In the genomic region with DNA sequence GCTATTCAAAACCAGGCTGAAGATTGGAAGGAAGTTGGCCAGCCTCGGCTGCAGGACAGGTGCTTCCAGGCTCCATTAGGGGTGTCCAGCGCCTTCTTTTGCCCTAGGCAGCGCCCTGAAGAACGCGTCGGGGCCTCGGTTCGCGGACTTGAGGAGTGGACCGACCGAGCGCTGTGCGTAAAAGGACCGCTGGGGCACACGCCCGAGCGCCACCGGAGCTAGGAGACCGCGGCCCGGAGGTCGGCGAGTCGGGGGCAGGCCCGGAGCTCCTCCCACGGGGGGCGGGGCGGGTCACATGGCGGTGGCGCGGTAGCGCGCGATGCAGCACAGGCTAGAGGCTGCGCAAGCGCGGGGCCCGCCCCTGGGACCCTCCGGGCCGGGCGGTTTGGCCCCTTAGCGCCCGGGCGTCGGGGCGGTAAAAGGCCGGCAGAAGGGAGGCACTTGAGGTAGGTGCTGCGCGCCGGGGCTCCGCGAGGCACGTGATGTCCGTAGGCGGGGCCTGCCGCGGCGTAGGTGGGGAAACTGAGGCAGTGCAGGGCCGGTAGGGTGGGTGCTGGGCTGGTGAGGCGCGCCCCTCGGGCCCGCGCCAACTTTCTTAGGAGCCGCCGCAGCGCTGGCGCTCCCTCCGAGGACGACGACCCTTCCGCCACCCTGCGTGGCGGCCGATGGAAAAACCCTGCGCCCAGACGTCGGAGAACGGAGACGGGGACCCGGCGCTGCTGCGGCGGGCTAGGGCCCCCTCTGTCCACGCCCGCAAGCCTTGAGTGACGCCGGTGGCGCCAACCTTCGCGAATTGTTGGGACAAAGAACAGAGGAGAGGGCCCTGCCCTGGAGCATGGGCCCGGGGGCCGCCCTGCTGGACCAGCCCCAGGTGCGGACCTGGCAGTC, we compare ENCODE assay signal across 8 cellular contexts. TPM values are rescaled to one million over a fixed set of nuclear protein-coding genes. Genes with fewer than 3 reads are reported as not detected.
DNase-seq lines count a peak whose midpoint lies in the region; ATAC-seq, FAIRE-seq and TF ChIP-seq lines count a peak whose summit lies in the region.

A gene with protein sequence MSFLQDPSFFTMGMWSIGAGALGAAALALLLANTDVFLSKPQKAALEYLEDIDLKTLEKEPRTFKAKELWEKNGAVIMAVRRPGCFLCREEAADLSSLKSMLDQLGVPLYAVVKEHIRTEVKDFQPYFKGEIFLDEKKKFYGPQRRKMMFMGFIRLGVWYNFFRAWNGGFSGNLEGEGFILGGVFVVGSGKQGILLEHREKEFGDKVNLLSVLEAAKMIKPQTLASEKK (plus strand): TSS at position 354 of the 888 bp plus-strand sequence. CDS start 11,917 bp downstream, outside the sequence.

- FAIRE-seq in bronchial epithelial cell (lab: Jason Lieb, UNC) = no peak

- TF ChIP-seq CTCF in bronchial epithelial cell (IDR thresholded peaks at IDR 0.05; ENCODE audit: insufficient read depth, low read length, severe bottlenecking) = no peak

- H3K36me3 ChIP-seq in bronchial epithelial cell (ENCODE audit: control insufficient read depth, insufficient read depth, low read length) = no peaks in the 10 kb centered on the region

- H3K4me3 ChIP-seq in bronchial epithelial cell (ENCODE audit: low read depth, low read length) = peak within 1 kb of the TSS; percentile 52

- ATAC-seq in HG02610 (IDR thresholded peaks at IDR 0.05; ENCODE audit: unreplicated experiment) = peak; percentile 96

- H3K27me3 ChIP-seq in bronchial epithelial cell (ENCODE audit: control insufficient read depth, insufficient read depth, low read length) = no peaks in the 10 kb centered on the region

- TF ChIP-seq POLR2A in GM15510 (IDR thresholded peaks at IDR 0.05; ENCODE audit: borderline replicate concordance, extremely low read depth, insufficient read length) = peak; percentile 59

- DNase-seq in NCI-H1417 (lab: John Stamatoyannopoulos, UW) = peak; percentile 69 to 88 (median 81)
- DNase-seq in activated CD4-positive, CD25-positive, alpha-beta regulatory T cell (lab: John Stamatoyannopoulos, UW) = peak; percentile 40 to 59 (median 54)
- DNase-seq in bronchial epithelial cell (ENCODE audit: low read depth) = no peak
- peak; percentile 94 for DNase-seq in islet precursor cell
- DNase-seq in stimulated activated CD4-positive, alpha-beta T cell treated with anti-CD3 and anti-CD28 coated beads, Interleukin-12 subunit alpha, Interleukin-12 subunit beta, amount 100 ng/mL, for 48 hours (ENCODE audit: low read depth in 2 of 3, low spot score in 1 of 3) = peak; percentile 66 to 77 (median 76)
- DNase-seq in hepatic stellate cell (ENCODE audit: low spot score) = no peak

RNA-seq across cellular contexts. Expression of the gene that starts here (rescaled TPM):
- 24.5 and 50.3 TPM in 2 replicates for total RNA-seq in bronchial epithelial cell

Comparison
In these comparisons a context has a peak if more than half of its experiments do, and no peak if none do; other contexts are left out.
1. DNase-seq: peak in NCI-H1417 (3 of 3), activated CD4-positive, CD25-positive, alpha-beta regulatory T cell (4 of 4), islet precursor cell (single experiment) and stimulated activated CD4-positive, alpha-beta T cell treated with anti-CD3 and anti-CD28 coated beads, Interleukin-12 subunit alpha, Interleukin-12 subunit beta, amount 100 ng/mL, for 48 hours (3 of 3); none in bronchial epithelial cell (single experiment) and hepatic stellate cell (single experiment).